In genomic region chr11:134041349-134041748, GRCh38 we compare ENCODE assay signal across 20 cellular contexts. TPM values are rescaled to one million over a fixed set of nuclear protein-coding genes. Genes with fewer than 3 reads are reported as not detected.
DNase-seq lines count a peak whose midpoint lies in the region; ATAC-seq and TF ChIP-seq lines count a peak whose summit lies in the region.
"Had no signal": no experiment of that assay in that cellular context is flagged by ENCODE, and none has a peak within 500 bp of the region (broad histone marks: within the 10 kb centered on the region; RNA-seq: fewer than 3 reads in every experiment).

No MANE protein-coding gene starts in this region.

- peaks cover 12% of the 10 kb centered on the region for H3K4me1 Mint-ChIP-seq in activated CD8-positive, alpha-beta T cell treated with anti-CD3 and anti-CD28 coated beads for 36 hours (ENCODE audit: low read depth)

- H3K4me3 ChIP-seq in WERI-Rb-1 (ENCODE audit: low read depth, low read length) (no peak overlapping the region), dorsolateral prefrontal cortex (no peak overlapping the region), mucosa of rectum (ENCODE audit: low read length in 2 of 2) (no peak overlapping the region), smooth muscle cell (no peak overlapping the region)
- H3K4me3 ChIP-seq: HAP-1 had no signal

- no peaks in the 10 kb centered on the region for H3K36me3 ChIP-seq in WERI-Rb-1
- no peaks in the 10 kb centered on the region for H3K36me3 ChIP-seq in mucosa of rectum (ENCODE audit: control insufficient read depth in 2 of 2, insufficient read depth in 2 of 2, low read length in 2 of 2)
- no peaks in the 10 kb centered on the region for H3K36me3 ChIP-seq in smooth muscle cell (ENCODE audit: low read depth)
- H3K36me3 ChIP-seq: HAP-1 had no signal

- H3K9ac ChIP-seq in mucosa of rectum (ENCODE audit: low read depth in 1 of 2, low read length in 2 of 2) (no peak overlapping the region), smooth muscle cell (ENCODE audit: low read depth) (peak overlapping the region; percentile 98)
- H3K9ac ChIP-seq: KMS-11 had no signal

- H3K27ac ChIP-seq in WERI-Rb-1 = peak overlapping the region; percentile 94
- peak overlapping the region in 54 of 59 donors; percentile 23 to 98 (median 88) for H3K27ac ChIP-seq in dorsolateral prefrontal cortex
- H3K27ac ChIP-seq in mucosa of rectum (ENCODE audit: low read depth in 2 of 2, low read length in 2 of 2) = peak overlapping the region; percentile 14 to 52
- peak overlapping the region; percentile 100 for H3K27ac ChIP-seq in smooth muscle cell (ENCODE audit: low read depth)
- H3K27ac ChIP-seq: KMS-11, VCaP had no signal

- H3K27ac Mint-ChIP-seq in activated CD8-positive, alpha-beta T cell treated with anti-CD3 and anti-CD28 coated beads for 36 hours = no peak overlapping the region
- H3K27ac Mint-ChIP-seq: activated T-helper 1 cell treated with anti-CD3 and anti-CD28 coated beads, Interleukin-12 subunit alpha, Interleukin-12 subunit beta, Interleukin-2, Interleukin-4 antibody, amounts not matched to agents 30 ng/mL and 10 ng/mL and 1 ng/mL, durations not matched to agents 14 hours and 24 hours and 36 hours had no signal

- no peaks in the 10 kb centered on the region for H3K27me3 ChIP-seq in WERI-Rb-1 (ENCODE audit: insufficient read depth, low read depth, severe bottlenecking)
- peaks cover 0 to 3% (median 0%) of the 10 kb centered on the region in 45 donors for H3K27me3 ChIP-seq in dorsolateral prefrontal cortex
- H3K27me3 ChIP-seq in mucosa of rectum (ENCODE audit: control insufficient read depth in 2 of 2, insufficient read depth in 2 of 2, low read length in 2 of 2) = no peaks in the 10 kb centered on the region
- H3K27me3 ChIP-seq in smooth muscle cell (ENCODE audit: low read depth) = no peaks in the 10 kb centered on the region

- intact Hi-C loops in dorsolateral prefrontal cortex (cut with DNase I) = loop anchor here in 1 of 2 donors (10.0 kb wide), 1 partner anchor 183 kb away; the partner anchor contains the start of genes NCAPD3 and VPS26B
- intact Hi-C loops in activated CD8-positive, alpha-beta T cell treated with anti-CD3 and anti-CD28 coated beads for 36 hours (cut with micrococcal nuclease) = no loop called here

- H4K20me1 ChIP-seq in smooth muscle cell (ENCODE audit: low read depth) = no peaks in the 10 kb centered on the region

- peaks cover 31% of the 10 kb centered on the region for H3F3A ChIP-seq in smooth muscle cell (ENCODE audit: low read depth)

- H3K4me1 ChIP-seq in mucosa of rectum (ENCODE audit: control insufficient read depth in 2 of 2, insufficient read depth in 2 of 2, low read length in 2 of 2) (peaks cover 10 to 13% of the 10 kb centered on the region in 2 donors), smooth muscle cell (ENCODE audit: low read depth) (peaks cover 43% of the 10 kb centered on the region)

- H2AFZ ChIP-seq in smooth muscle cell (ENCODE audit: low read depth) = no peak overlapping the region

- POLR2A ChIA-PET in activated CD8-positive, alpha-beta T cell treated with anti-CD3 and anti-CD28 coated beads for 36 hours (lab: Charles Lee) = interaction anchor here (0.6 to 0.9 kb wide), 2 partner anchors 17 to 34 kb away, joined by 3 to 5 read pairs; no protein-coding TSS in a partner anchor

- no peak for ATAC-seq in activated CD8-positive, alpha-beta T cell treated with anti-CD3 and anti-CD28 coated beads for 36 hours
- ATAC-seq in HG03135 (IDR thresholded peaks at IDR 0.05; ENCODE audit: unreplicated experiment) (no peak), HG03378 (IDR thresholded peaks at IDR 0.05; ENCODE audit: unreplicated experiment) (no peak)

- WGBS in smooth muscle cell (ENCODE audit: low lambda C conversion rate) = 49% methylated on average over 8 of the region's 8 CpGs

- no peaks in the 10 kb centered on the region for H3K79me2 ChIP-seq in smooth muscle cell (ENCODE audit: low read depth)

- H3K9me3 Mint-ChIP-seq in activated CD8-positive, alpha-beta T cell treated with anti-CD3 and anti-CD28 coated beads for 36 hours = no peaks in the 10 kb centered on the region
- H3K9me3 Mint-ChIP-seq: activated T-helper 1 cell treated with anti-CD3 and anti-CD28 coated beads, Interleukin-12 subunit alpha, Interleukin-12 subunit beta, Interleukin-2, Interleukin-4 antibody, amounts not matched to agents 30 ng/mL and 10 ng/mL and 1 ng/mL, durations not matched to agents 14 hours and 24 hours and 36 hours had no signal

- TF ChIP-seq CTCF in WERI-Rb-1 (IDR thresholded peaks at IDR 0.05; ENCODE audit: low read depth, low read length) (no peak), dorsolateral prefrontal cortex (IDR thresholded peaks at IDR 0.05 in 54 of 56, conservative IDR thresholded peaks at IDR 0.05 in 2 of 56; ENCODE audit: low read depth in 1 of 56, partially characterized antibody in 56 of 56) (no peak), smooth muscle cell (IDR thresholded peaks at IDR 0.05; ENCODE audit: borderline replicate concordance, insufficient read depth, poor library complexity, severe bottlenecking) (no peak)
- TF ChIP-seq CTCF in activated CD8-positive, alpha-beta T cell treated with anti-CD3 and anti-CD28 coated beads for 36 hours (IDR thresholded peaks at IDR 0.05) = no peak

- no peak overlapping the region for H3K4me3 Mint-ChIP-seq in activated CD8-positive, alpha-beta T cell treated with anti-CD3 and anti-CD28 coated beads for 36 hours
- H3K4me3 Mint-ChIP-seq: activated T-helper 1 cell treated with anti-CD3 and anti-CD28 coated beads, Interleukin-12 subunit alpha, Interleukin-12 subunit beta, Interleukin-2, Interleukin-4 antibody, amounts not matched to agents 30 ng/mL and 10 ng/mL and 1 ng/mL, durations not matched to agents 14 hours and 24 hours and 36 hours had no signal

- no peaks in the 10 kb centered on the region for H3K36me3 Mint-ChIP-seq in activated CD8-positive, alpha-beta T cell treated with anti-CD3 and anti-CD28 coated beads for 36 hours (ENCODE audit: low read depth)

- no peak for DNase-seq in WERI-Rb-1
- DNase-seq in dorsolateral prefrontal cortex = no peak
- DNase-seq in smooth muscle cell (lab: John Stamatoyannopoulos, UW; ENCODE audit: unreplicated experiment) = no peak
- no peak for DNase-seq in AG20443 (ENCODE audit: low spot score)
- no peak for DNase-seq in activated CD8-positive, alpha-beta T cell treated with anti-CD3 and anti-CD28 coated beads for 36 hours
- DNase-seq: effector CD8-positive, alpha-beta T cell; hippocampal formation; midbrain; NCI-H1092; NCI-H526; small intestine; stimulated activated CD4-positive, alpha-beta T cell treated with anti-CD3 and anti-CD28 coated beads, Interleukin-4, amount 100 ng/mL, for 24 hours; T-helper 1 cell had no signal

- CTCF ChIA-PET in activated CD8-positive, alpha-beta T cell treated with anti-CD3 and anti-CD28 coated beads for 36 hours (lab: Charles Lee) = interaction anchor here (1.0 to 2.8 kb wide), 5 partner anchors 9 to 113 kb away, joined by 3 to 15 read pairs (median 7); no protein-coding TSS in a partner anchor

- H3K9me3 ChIP-seq in WERI-Rb-1 (ENCODE audit: severe bottlenecking) (no peaks in the 10 kb centered on the region), mucosa of rectum (ENCODE audit: control insufficient read depth in 2 of 2, low read length in 2 of 2) (no peaks in the 10 kb centered on the region), smooth muscle cell (replicated peaks; ENCODE audit: low read depth) (no peaks in the 10 kb centered on the region)
- H3K9me3 ChIP-seq: HAP-1 had no signal

- no peaks in the 10 kb centered on the region for H3K27me3 Mint-ChIP-seq in activated CD8-positive, alpha-beta T cell treated with anti-CD3 and anti-CD28 coated beads for 36 hours

- peak overlapping the region; percentile 51 for H3K4me2 ChIP-seq in smooth muscle cell
- H3K4me2 ChIP-seq: KMS-11 had no signal

RNA-seq across cellular contexts. Expression of gene JAM3, which starts 27.5 kb away (rescaled TPM):
- 100 to 1,000 TPM in 42 of 120 experiments, 10 to 100 TPM in 78; 43.5 to 270 (median 90.6) TPM for total RNA-seq in dorsolateral prefrontal cortex
- 75.5 and 91.7 TPM in 2 replicates for total RNA-seq in smooth muscle cell
- polyA plus RNA-seq in smooth muscle cell = 59.3 and 82.9 TPM in 2 replicates
- 10 to 100 TPM; 24.9 to 26.8 TPM for total RNA-seq in activated CD8-positive, alpha-beta T cell treated with anti-CD3 and anti-CD28 coated beads for 36 hours

Comparison
In these comparisons a context has a peak if more than half of its experiments do, and no peak if none do; other contexts are left out.
1. H3K27ac ChIP-seq: peak in every context shown above with its lines; median percentile 100 in smooth muscle cell; 94 in WERI-Rb-1; 88 in dorsolateral prefrontal cortex; 33 in mucosa of rectum.